ENCODE assay signal across 12 cellular contexts in genomic region chr7:2810682-2811471, GRCh38. TPM values are rescaled to one million over a fixed set of nuclear protein-coding genes. Genes with fewer than 3 reads are reported as not detected.
DNase-seq lines count a peak whose midpoint lies in the region; TF ChIP-seq lines count a peak whose summit lies in the region.
"Had no signal": no experiment of that assay in that cellular context is flagged by ENCODE, and none has a peak within 500 bp of the region (broad histone marks: within the 10 kb centered on the region; RNA-seq: fewer than 3 reads in every experiment).

No MANE protein-coding gene starts in this region.

- H3K4me1 Mint-ChIP-seq in MCF 10A (ENCODE audit: insufficient read depth, unreplicated experiment) = peaks cover 36% of the 10 kb centered on the region

- POLR2A ChIA-PET in MCF 10A (lab: Yijun Ruan, JAX) = interaction anchor here (1.2 to 4.6 kb wide), 4 partner anchors 8 to 53 kb away, joined by 3 to 41 read pairs (median 14); no protein-coding TSS in a partner anchor

- H2AFZ ChIP-seq in mammary epithelial cell (ENCODE audit: low read depth, low read length) = no peak overlapping the region

- H3K9ac ChIP-seq in mammary epithelial cell (ENCODE audit: insufficient read depth, low read length) = no peak overlapping the region

- intact Hi-C loops in MCF 10A (cut with micrococcal nuclease) = no loop called here
- intact Hi-C loops in mammary epithelial cell (cut with micrococcal nuclease) = no loop called here
- intact Hi-C loops in cardiac septum (cut with DNase I) = loop anchor here (5.0 kb wide), 1 partner anchor 49 kb away; no protein-coding TSS in a partner anchor

- peak overlapping the region; percentile 65 for H3K4me3 Mint-ChIP-seq in MCF 10A (ENCODE audit: unreplicated experiment)
- H3K4me3 Mint-ChIP-seq: activated CD8-positive, alpha-beta T cell treated with anti-CD3 and anti-CD28 coated beads for 36 hours; activated naive CD8-positive, alpha-beta T cell had no signal

- H3K36me3 ChIP-seq in mammary epithelial cell (ENCODE audit: insufficient read depth, low read length) (no peaks in the 10 kb centered on the region), neutrophil (no peaks in the 10 kb centered on the region)

- BruUV-seq in MCF 10A (replicated peaks; lab: Mats Ljungman, UMichigan) (no TSS peak), mammary epithelial cell (replicated peaks; lab: Mats Ljungman, UMichigan) (no TSS peak)

- no peaks in the 10 kb centered on the region for H3K9me3 Mint-ChIP-seq in MCF 10A (ENCODE audit: unreplicated experiment)
- H3K9me3 Mint-ChIP-seq: activated CD8-positive, alpha-beta T cell treated with anti-CD3 and anti-CD28 coated beads for 36 hours had no signal

- no peak overlapping the region for H3K27ac ChIP-seq in mammary epithelial cell (ENCODE audit: insufficient read depth, low read depth, low read length)
- H3K27ac ChIP-seq in neutrophil = peak overlapping the region; percentile 12

- H3K27me3 ChIP-seq in mammary epithelial cell (ENCODE audit: insufficient read depth, low read length) (no peaks in the 10 kb centered on the region), neutrophil (no peaks in the 10 kb centered on the region)
- H3K27me3 ChIP-seq: testis had no signal

- CTCF ChIA-PET in MCF 10A (lab: Yijun Ruan, JAX) = interaction anchor here (0.9 to 1.1 kb wide), 3 partner anchors 9 to 55 kb away, joined by 3 to 4 read pairs (median 4); no protein-coding TSS in a partner anchor
- CTCF ChIA-PET in mammary epithelial cell (lab: Charles Lee; ENCODE audit: low non-redundant PET) = interaction anchor here (0.5 kb wide), 1 partner anchor 9 kb away, joined by 4 read pairs; no protein-coding TSS in a partner anchor

- H3K9me3 ChIP-seq in mammary epithelial cell (replicated peaks; ENCODE audit: insufficient read depth, low read length) = no peaks in the 10 kb centered on the region
- no peaks in the 10 kb centered on the region for H3K9me3 ChIP-seq in neutrophil
- H3K9me3 ChIP-seq: testis had no signal

- H3K4me2 ChIP-seq in mammary epithelial cell (ENCODE audit: insufficient read depth, low read depth, low read length) = no peak overlapping the region

- peak overlapping the region; percentile 93 for H3K27ac Mint-ChIP-seq in MCF 10A (ENCODE audit: low read depth, unreplicated experiment)
- H3K27ac Mint-ChIP-seq: activated CD8-positive, alpha-beta T cell treated with anti-CD3 and anti-CD28 coated beads for 36 hours; activated naive CD8-positive, alpha-beta T cell had no signal

- peak; percentile 19 for DNase-seq in MCF 10A (ENCODE audit: unreplicated experiment)
- no peak for DNase-seq in mammary epithelial cell
- peak; percentile 64 for DNase-seq in cardiac septum (ENCODE audit: low spot score)
- no peak for DNase-seq in SW480 (ENCODE audit: low spot score)
- no peak for DNase-seq in hippocampal formation (lab: John Stamatoyannopoulos, UW)
- no peak for DNase-seq in NCI-H1694 (lab: John Stamatoyannopoulos, UW)
- DNase-seq in NCI-H345 (lab: John Stamatoyannopoulos, UW) = no peak
- DNase-seq: activated CD8-positive, alpha-beta T cell treated with anti-CD3 and anti-CD28 coated beads for 36 hours; NCI-H510A had no signal

- 71% methylated on average over 15 of the region's 16 CpGs for WGBS in mammary epithelial cell (ENCODE audit: low coverage, missing lambda C conversion rate)

- peaks cover 16% of the 10 kb centered on the region for H3K36me3 Mint-ChIP-seq in MCF 10A (ENCODE audit: insufficient read depth, unreplicated experiment)

- H3K79me2 ChIP-seq in mammary epithelial cell (ENCODE audit: insufficient read depth, low read length) = peaks cover 94% of the 10 kb centered on the region

- H3K27me3 Mint-ChIP-seq in MCF 10A (ENCODE audit: insufficient read depth, unreplicated experiment) = no peaks in the 10 kb centered on the region
- H3K27me3 Mint-ChIP-seq: activated CD8-positive, alpha-beta T cell treated with anti-CD3 and anti-CD28 coated beads for 36 hours; activated naive CD8-positive, alpha-beta T cell had no signal

- dilution Hi-C loops in mammary epithelial cell (cut with HindIII; ENCODE audit: low sequenced_read_pairs) = loop anchor here (5.0 kb wide), 1 partner anchor 49 kb away; no protein-coding TSS in a partner anchor

- H3K4me1 ChIP-seq in mammary epithelial cell (ENCODE audit: insufficient read depth, low read length) = peaks cover 7% of the 10 kb centered on the region
- H3K4me1 ChIP-seq in neutrophil (ENCODE audit: control insufficient read depth in 1 of 2, insufficient read depth in 1 of 2, low read depth in 1 of 2, low read length in 1 of 2) = peaks cover 21 to 22% of the 10 kb centered on the region in 2 experiments

- H3K4me3 ChIP-seq in mammary epithelial cell (replicated peaks in 1 of 3; ENCODE audit: insufficient read depth in 1 of 3, low read depth in 2 of 3, low read length in 3 of 3) = no peak overlapping the region
- H3K4me3 ChIP-seq in neutrophil (ENCODE audit: low read depth in 1 of 2, low read length in 1 of 2) = peak overlapping the region in 1 of 2 experiments; percentile 7

- TF ChIP-seq CTCF in MCF 10A (IDR thresholded peaks at IDR 0.05; ENCODE audit: unreplicated experiment) (no peak), mammary epithelial cell (conservative IDR thresholded peaks at IDR 0.05 in 1 of 2, IDR thresholded peaks at IDR 0.05 in 1 of 2; ENCODE audit: extremely low read depth in 1 of 2, insufficient read depth in 1 of 2, low read depth in 1 of 2, low read length in 2 of 2) (no peak), neutrophil (IDR thresholded peaks at IDR 0.05) (no peak)

- H4K20me1 ChIP-seq in mammary epithelial cell (ENCODE audit: insufficient read depth, low read length) = peaks cover 2% of the 10 kb centered on the region

- in situ Hi-C loops in mammary epithelial cell (cut with MboI; ENCODE audit: low sequenced_read_pairs in 2 of 2) = no loop called here

RNA-seq across cellular contexts. Expression of gene GNA12, which starts 33.2 kb away (rescaled TPM):
- total RNA-seq in MCF 10A (2022) = 36.2 and 38.6 TPM in 2 replicates
- 10 to 100 TPM; 26.2 to 46.0 TPM for total RNA-seq in mammary epithelial cell
- polyA plus RNA-seq in mammary epithelial cell = 67.7 TPM
- polyA minus RNA-seq in mammary epithelial cell = 60.6 TPM
- 33.7 TPM for total RNA-seq in cardiac septum

Comparison
In these comparisons a context has a peak if more than half of its experiments do, and no peak if none do; other contexts are left out.
1. DNase-seq: peak in MCF 10A (single experiment) and cardiac septum (single experiment); none in mammary epithelial cell (single experiment), SW480 (single experiment), hippocampal formation (0 of 2), NCI-H1694 (single experiment) and NCI-H345 (single experiment).